22 cellular contexts compared by ENCODE assay signal in genomic region chr1:54619749-54620148, GRCh38. TPM values are rescaled to one million over a fixed set of nuclear protein-coding genes. Genes with fewer than 3 reads are reported as not detected.
DNase-seq lines count a peak whose midpoint lies in the region; TF ChIP-seq lines count a peak whose summit lies in the region.
"Had no signal": no experiment of that assay in that cellular context is flagged by ENCODE, and none has a peak within 500 bp of the region (broad histone marks: within the 10 kb centered on the region; RNA-seq: fewer than 3 reads in every experiment).

No MANE protein-coding gene starts in this region.

- no peak overlapping the region for H3K18ac ChIP-seq in neuronal stem cell (ENCODE audit: low read length)

- no peak overlapping the region for H3K14ac ChIP-seq in neuronal stem cell (ENCODE audit: low read length)

- peak overlapping the region; percentile 13; the same call in 1 of the 2 replicates for H3K4me2 ChIP-seq in BLaER1
- no peak overlapping the region for H3K4me2 ChIP-seq in neuronal stem cell (ENCODE audit: insufficient read depth, low read length, poor library complexity, severe bottlenecking)

- DNase-seq in WERI-Rb-1 (peak; percentile 25), islet precursor cell (peak; percentile 54), neuronal stem cell (ENCODE audit: low spot score) (no peak), cardiac septum (ENCODE audit: low spot score) (no peak), GM10248 (ENCODE audit: extremely low spot score) (no peak)
- DNase-seq in stimulated activated CD8-positive, alpha-beta memory T cell treated with anti-CD3 and anti-CD28 coated beads, Interleukin-4, amount 100 ng/mL, for 48 hours = no peak
- no peak for DNase-seq in activated CD4-positive, CD25-positive, alpha-beta regulatory T cell (lab: John Stamatoyannopoulos, UW)
- DNase-seq: 8988T; BE2C; CD8-positive, alpha-beta T cell; H7; Kasumi-1; MM.1S; NCI-H1105; NCI-H1694 treated with DMSO at 0.1 percent for 48 hours; NCI-H2107; NCI-H2227 treated with DMSO at 0.1 percent for 48 hours; NCI-H524 had no signal

- intact Hi-C loops in cardiac septum (cut with DNase I) = no loop called here

- peaks cover 9% of the 10 kb centered on the region; the same call in 1 of the 2 replicates for H3K4me1 ChIP-seq in BLaER1
- H3K4me1 ChIP-seq in neuronal stem cell (ENCODE audit: control insufficient read depth in 2 of 2, insufficient read depth in 1 of 2, low read depth in 1 of 2, low read length in 2 of 2) = peaks cover 0 to 10% of the 10 kb centered on the region in 2 donors
- H3K4me1 ChIP-seq: BE2C had no signal

- H3K27ac ChIP-seq in BLaER1 = no peak overlapping the region
- no peak overlapping the region for H3K27ac ChIP-seq in WERI-Rb-1
- H3K27ac ChIP-seq in neuronal stem cell (replicated peaks; ENCODE audit: low read length) = no peak overlapping the region

- H3K9ac ChIP-seq in BLaER1 (no peak overlapping the region), neuronal stem cell (ENCODE audit: low read depth, low read length, poor library complexity) (no peak overlapping the region)

- no peak overlapping the region for H2BK15ac ChIP-seq in neuronal stem cell (ENCODE audit: low read length)

- H4K8ac ChIP-seq in neuronal stem cell (ENCODE audit: low read depth, low read length) = peak overlapping the region; percentile 77

- H2BK5ac ChIP-seq in neuronal stem cell (ENCODE audit: low read length) = no peak overlapping the region

- no peaks in the 10 kb centered on the region for H3K9me3 ChIP-seq in BLaER1
- no peaks in the 10 kb centered on the region for H3K9me3 ChIP-seq in WERI-Rb-1 (ENCODE audit: severe bottlenecking)
- no peaks in the 10 kb centered on the region for H3K9me3 ChIP-seq in neuronal stem cell (replicated peaks in 1 of 2; ENCODE audit: control insufficient read depth in 2 of 2, insufficient read depth in 1 of 2, low read depth in 1 of 2, low read length in 2 of 2)
- H3K9me3 ChIP-seq: BE2C had no signal

- POLR2A ChIA-PET in GM10248 (lab: Yijun Ruan, JAX) = no interaction called here

- H3K4me3 ChIP-seq in BLaER1 = no peak overlapping the region
- H3K4me3 ChIP-seq in WERI-Rb-1 (ENCODE audit: low read depth, low read length) = no peak overlapping the region
- H3K4me3 ChIP-seq in neuronal stem cell (ENCODE audit: low read length in 2 of 2) = no peak overlapping the region

- CTCF ChIA-PET in GM10248 (lab: Yijun Ruan, JAX) = no interaction called here

- H3K79me1 ChIP-seq in neuronal stem cell (ENCODE audit: low read depth, low read length) = no peaks in the 10 kb centered on the region

- no peaks in the 10 kb centered on the region for H3K36me3 ChIP-seq in BLaER1
- H3K36me3 ChIP-seq in WERI-Rb-1 = no peaks in the 10 kb centered on the region
- no peaks in the 10 kb centered on the region for H3K36me3 ChIP-seq in neuronal stem cell (replicated peaks in 1 of 2; ENCODE audit: control insufficient read depth in 2 of 2, insufficient read depth in 2 of 2, low read length in 2 of 2)
- H3K36me3 ChIP-seq: BE2C had no signal

- TF ChIP-seq CTCF in WERI-Rb-1 (IDR thresholded peaks at IDR 0.05; ENCODE audit: low read depth, low read length) (no peak), GM10248 (IDR thresholded peaks at IDR 0.05; ENCODE audit: control extremely low read depth, extremely low read depth, low read depth, missing control alignments) (no peak)

- no peak overlapping the region for H4K91ac ChIP-seq in neuronal stem cell (ENCODE audit: low read depth, low read length, poor library complexity)

- no peak overlapping the region for H2AK5ac ChIP-seq in neuronal stem cell (ENCODE audit: low read depth, low read length)

- no peak overlapping the region for H3K23ac ChIP-seq in neuronal stem cell (ENCODE audit: low read depth, low read length, poor library complexity)

- no peaks in the 10 kb centered on the region for H4K20me1 ChIP-seq in BLaER1

- WGBS in neuronal stem cell (ENCODE audit: extremely low coverage in 2 of 2, insufficient read length in 2 of 2, insufficient replicate concordance in 1 of 2), 2 donors = no CpG with 5 or more reads among the region's 8 CpGs

- no peak overlapping the region for H2AFZ ChIP-seq in neuronal stem cell (ENCODE audit: low read length)

- no peak overlapping the region for H2BK12ac ChIP-seq in neuronal stem cell (ENCODE audit: low read length)

- no peaks in the 10 kb centered on the region for H3K27me3 ChIP-seq in BLaER1
- H3K27me3 ChIP-seq in WERI-Rb-1 (ENCODE audit: insufficient read depth, low read depth, severe bottlenecking) = no peaks in the 10 kb centered on the region
- peaks cover 0 to 10% (median 0%) of the 10 kb centered on the region in 3 experiments for H3K27me3 ChIP-seq in neuronal stem cell (ENCODE audit: control insufficient read depth in 3 of 3, insufficient read depth in 3 of 3, low read depth in 1 of 3, low read length in 3 of 3)
- H3K27me3 ChIP-seq: BE2C had no signal

- no peak overlapping the region for H3K4ac ChIP-seq in neuronal stem cell (ENCODE audit: low read length)

- no peak overlapping the region for H2BK120ac ChIP-seq in neuronal stem cell (ENCODE audit: low read depth, low read length)

RNA-seq across cellular contexts. Expression of gene FAM151A, which starts 3.6 kb away (rescaled TPM):
- polyA plus RNA-seq in neuronal stem cell (2013, experiment 1 of 2) = not detected
- polyA plus RNA-seq in neuronal stem cell (2013, experiment 2 of 2) = not detected
- 0.22 TPM for total RNA-seq in cardiac septum
- total RNA-seq: CD8-positive, alpha-beta T cell; Daoy; H7; HT1080 had no signal
- polyA plus RNA-seq: IgD-negative memory B cell had no signal

RNA-seq across cellular contexts. Expression of gene MROH7, which starts 21.8 kb away (rescaled TPM):
- polyA plus RNA-seq in neuronal stem cell (2013, experiment 1 of 2) = 0.32 TPM
- polyA plus RNA-seq in neuronal stem cell (2013, experiment 2 of 2) = 0.46 TPM
- total RNA-seq in cardiac septum = 14.3 TPM
- total RNA-seq: CD8-positive, alpha-beta T cell; Daoy; HT1080 had no signal
- polyA plus RNA-seq: IgD-negative memory B cell had no signal

Comparison
In these comparisons a context has a peak if more than half of its experiments do, and no peak if none do; other contexts are left out.
1. DNase-seq: peak in WERI-Rb-1 (single experiment) and islet precursor cell (single experiment); none in neuronal stem cell (single experiment), stimulated activated CD8-positive, alpha-beta memory T cell treated with anti-CD3 and anti-CD28 coated beads, Interleukin-4, amount 100 ng/mL, for 48 hours (single experiment), activated CD4-positive, CD25-positive, alpha-beta regulatory T cell (0 of 4), cardiac septum (single experiment) and GM10248 (single experiment).